ENCODE assay signal across 22 cellular contexts in the genomic region with DNA sequence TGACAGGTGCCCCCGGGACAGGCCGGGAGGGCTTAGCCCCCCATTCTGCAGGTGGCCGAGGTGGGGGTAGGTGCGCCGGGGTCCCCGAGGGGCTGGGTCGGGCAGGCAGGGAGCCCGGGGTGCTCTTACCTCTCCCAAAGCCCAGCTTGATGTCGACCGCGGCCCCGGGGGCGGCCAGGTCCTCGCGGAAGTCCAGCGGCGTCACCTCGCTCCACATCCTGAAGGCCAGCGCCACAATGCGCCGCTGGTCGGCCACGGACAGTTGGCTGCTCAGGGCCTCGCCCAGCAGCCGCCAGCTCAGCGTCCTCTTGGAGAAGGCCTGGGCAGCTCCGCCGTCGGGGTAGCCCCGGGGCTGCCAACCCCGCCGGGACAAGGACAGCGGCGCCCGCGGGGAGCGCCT. TPM values are rescaled to one million over a fixed set of nuclear protein-coding genes. Genes with fewer than 3 reads are reported as not detected.
A peak's percentile ranks its signal among the peaks of the same experiment; 100 is the strongest.
DNase-seq lines count a peak whose midpoint lies in the region; ATAC-seq and TF ChIP-seq lines count a peak whose summit lies in the region.
"Had no signal": no experiment of that assay in that cellular context is flagged by ENCODE, and none has a peak within 500 bp of the region (broad histone marks: within the 10 kb centered on the region; RNA-seq: fewer than 3 reads in every experiment).

No MANE protein-coding gene starts in this region.

- H3K27ac ChIP-seq in left ventricle myocardium inferior (replicated peaks) (no peak overlapping the region), right atrium auricular region (no peak overlapping the region), neuronal stem cell (replicated peaks; ENCODE audit: low read length) (no peak overlapping the region)
- H3K27ac ChIP-seq: RWPE1 had no signal

- no peak overlapping the region for H3K4ac ChIP-seq in neuronal stem cell (ENCODE audit: low read length)

- H4K91ac ChIP-seq in neuronal stem cell (ENCODE audit: low read depth, low read length, poor library complexity), result no peak overlapping the region

- H2BK5ac ChIP-seq in neuronal stem cell (ENCODE audit: low read length), result no peak overlapping the region

- intact Hi-C loops in left ventricle myocardium inferior (cut with micrococcal nuclease), result no loop called here

- H3K27me3 ChIP-seq in left ventricle myocardium inferior (ENCODE audit: low read depth), result peaks cover 3% of the 10 kb centered on the region
- H3K27me3 ChIP-seq in right atrium auricular region, result no peaks in the 10 kb centered on the region
- no peaks in the 10 kb centered on the region for H3K27me3 ChIP-seq in neuronal stem cell (ENCODE audit: control insufficient read depth in 3 of 3, insufficient read depth in 3 of 3, low read depth in 1 of 3, low read length in 3 of 3)

- no peak overlapping the region for H3K9ac ChIP-seq in neuronal stem cell (ENCODE audit: low read depth, low read length, poor library complexity)

- H3K36me3 ChIP-seq in left ventricle myocardium inferior, result no peaks in the 10 kb centered on the region
- no peaks in the 10 kb centered on the region for H3K36me3 ChIP-seq in right atrium auricular region
- H3K36me3 ChIP-seq in neuronal stem cell (replicated peaks in 1 of 2; ENCODE audit: control insufficient read depth in 2 of 2, insufficient read depth in 2 of 2, low read length in 2 of 2), result peaks cover 0 to 4% of the 10 kb centered on the region in 2 donors

- H3K18ac ChIP-seq in neuronal stem cell (ENCODE audit: low read length), result no peak overlapping the region

- peaks cover 2% of the 10 kb centered on the region for H3K79me1 ChIP-seq in neuronal stem cell (ENCODE audit: low read depth, low read length)

- H4K8ac ChIP-seq in neuronal stem cell (ENCODE audit: low read depth, low read length), result no peak overlapping the region

- no CpG with 5 or more reads among the region's 37 CpGs for WGBS in neuronal stem cell (ENCODE audit: extremely low coverage in 2 of 2, insufficient read length in 2 of 2, insufficient replicate concordance in 1 of 2), 2 donors

- no peak overlapping the region for H2BK15ac ChIP-seq in neuronal stem cell (ENCODE audit: low read length)

- peak overlapping the region; percentile 43 for H2AK5ac ChIP-seq in neuronal stem cell (ENCODE audit: low read depth, low read length)

- no peak overlapping the region for H2BK12ac ChIP-seq in neuronal stem cell (ENCODE audit: low read length)

- ATAC-seq in GM21423 (IDR thresholded peaks at IDR 0.05; ENCODE audit: unreplicated experiment) (no peak), GM18870 (IDR thresholded peaks at IDR 0.05; ENCODE audit: unreplicated experiment) (no peak)

- peak overlapping the region; percentile 19 for H3K23ac ChIP-seq in neuronal stem cell (ENCODE audit: low read depth, low read length, poor library complexity)

- H3K4me2 ChIP-seq in neuronal stem cell (ENCODE audit: insufficient read depth, low read length, poor library complexity, severe bottlenecking), result no peak overlapping the region

- H3K4me3 ChIP-seq in left ventricle myocardium inferior (peak overlapping the region; percentile 32), right atrium auricular region (peak overlapping the region in 1 of 2 donors; percentile 24), neuronal stem cell (ENCODE audit: low read length in 2 of 2) (no peak overlapping the region)

- H3K14ac ChIP-seq in neuronal stem cell (ENCODE audit: low read length), result no peak overlapping the region

- H2BK120ac ChIP-seq in neuronal stem cell (ENCODE audit: low read depth, low read length), result no peak overlapping the region

- no peaks in the 10 kb centered on the region for H3K9me3 ChIP-seq in left ventricle myocardium inferior (replicated peaks)
- no peaks in the 10 kb centered on the region for H3K9me3 ChIP-seq in right atrium auricular region
- no peaks in the 10 kb centered on the region for H3K9me3 ChIP-seq in neuronal stem cell (replicated peaks in 1 of 2; ENCODE audit: control insufficient read depth in 2 of 2, insufficient read depth in 1 of 2, low read depth in 1 of 2, low read length in 2 of 2)
- H3K9me3 ChIP-seq: Caco-2 had no signal

- peaks cover 6% of the 10 kb centered on the region for H3K4me1 ChIP-seq in left ventricle myocardium inferior
- H3K4me1 ChIP-seq in right atrium auricular region, result peaks cover 0 to 7% of the 10 kb centered on the region in 2 donors
- H3K4me1 ChIP-seq in neuronal stem cell (ENCODE audit: control insufficient read depth in 2 of 2, insufficient read depth in 1 of 2, low read depth in 1 of 2, low read length in 2 of 2), result no peaks in the 10 kb centered on the region
- H3K4me1 ChIP-seq: Caco-2 had no signal

- H2AFZ ChIP-seq in neuronal stem cell (ENCODE audit: low read length), result no peak overlapping the region

- TF ChIP-seq CTCF in left ventricle myocardium inferior (IDR thresholded peaks at IDR 0.05; ENCODE audit: borderline replicate concordance) (no peak), right atrium auricular region (IDR thresholded peaks at IDR 0.05) (no peak)

- no peak for DNase-seq in left ventricle myocardium inferior
- DNase-seq in right atrium auricular region (ENCODE audit: low spot score), result no peak
- DNase-seq in dermis blood vessel endothelial cell, result peak; percentile 30
- DNase-seq in neuronal stem cell (ENCODE audit: low spot score), result no peak
- no peak for DNase-seq in RKO (ENCODE audit: low spot score)
- DNase-seq: ACHN; Caco-2; CD4-positive, CD25-positive, alpha-beta regulatory T cell; DMS153; EL; HCEC 1CT; Kasumi-1; MM.1S; NCI-H1105 treated with DMSO at 0.1 percent for 48 hours; NCI-H187; NCI-H2171; NCI-H748 treated with DMSO at 0.1 percent for 48 hours; OCI-M1 had no signal

RNA-seq across cellular contexts. Expression of a gene that starts 1.9 kb away (rescaled TPM):
- total RNA-seq in left ventricle myocardium inferior (not detected), right atrium auricular region (under 1 TPM; 0.28 to 0.67 TPM), dermis blood vessel endothelial cell (0.34 and 0.65 TPM in 2 replicates)
- not detected for polyA plus RNA-seq in neuronal stem cell (2013, experiment 1 of 2)
- 0.03 TPM for polyA plus RNA-seq in neuronal stem cell (2013, experiment 2 of 2)
- total RNA-seq: Caco-2, NCI-H460 had no signal

RNA-seq across cellular contexts. Expression of a gene that starts 49.4 kb away (rescaled TPM):
- total RNA-seq in left ventricle myocardium inferior, result 80.4 TPM
- total RNA-seq in right atrium auricular region, result 10 to 100 TPM; 54.1 to 81.0 TPM
- total RNA-seq in dermis blood vessel endothelial cell, result 47.1 and 48.3 TPM in 2 replicates
- polyA plus RNA-seq in neuronal stem cell (2013, experiment 1 of 2), result 55.7 TPM
- 54.9 TPM for polyA plus RNA-seq in neuronal stem cell (2013, experiment 2 of 2)

RNA-seq across cellular contexts. Expression of a gene that starts 49.6 kb away (rescaled TPM):
- total RNA-seq in left ventricle myocardium inferior (45.1 TPM), right atrium auricular region (10 to 100 TPM; 34.1 to 37.3 TPM), dermis blood vessel endothelial cell (46.1 and 61.8 TPM in 2 replicates)
- 82.2 TPM for polyA plus RNA-seq in neuronal stem cell (2013, experiment 1 of 2)
- 82.6 TPM for polyA plus RNA-seq in neuronal stem cell (2013, experiment 2 of 2)

RNA-seq across cellular contexts. Expression of a gene that starts 54.2 kb away (rescaled TPM):
- total RNA-seq in left ventricle myocardium inferior (11.5 TPM), right atrium auricular region (10 to 100 TPM; 11.4 to 11.5 TPM), dermis blood vessel endothelial cell (18.8 and 19.1 TPM in 2 replicates)
- polyA plus RNA-seq in neuronal stem cell (2013, experiment 1 of 2), result 21.4 TPM
- polyA plus RNA-seq in neuronal stem cell (2013, experiment 2 of 2), result 22.1 TPM
